Comparison of ENCODE assay signal across 8 cellular contexts in the genomic region with DNA sequence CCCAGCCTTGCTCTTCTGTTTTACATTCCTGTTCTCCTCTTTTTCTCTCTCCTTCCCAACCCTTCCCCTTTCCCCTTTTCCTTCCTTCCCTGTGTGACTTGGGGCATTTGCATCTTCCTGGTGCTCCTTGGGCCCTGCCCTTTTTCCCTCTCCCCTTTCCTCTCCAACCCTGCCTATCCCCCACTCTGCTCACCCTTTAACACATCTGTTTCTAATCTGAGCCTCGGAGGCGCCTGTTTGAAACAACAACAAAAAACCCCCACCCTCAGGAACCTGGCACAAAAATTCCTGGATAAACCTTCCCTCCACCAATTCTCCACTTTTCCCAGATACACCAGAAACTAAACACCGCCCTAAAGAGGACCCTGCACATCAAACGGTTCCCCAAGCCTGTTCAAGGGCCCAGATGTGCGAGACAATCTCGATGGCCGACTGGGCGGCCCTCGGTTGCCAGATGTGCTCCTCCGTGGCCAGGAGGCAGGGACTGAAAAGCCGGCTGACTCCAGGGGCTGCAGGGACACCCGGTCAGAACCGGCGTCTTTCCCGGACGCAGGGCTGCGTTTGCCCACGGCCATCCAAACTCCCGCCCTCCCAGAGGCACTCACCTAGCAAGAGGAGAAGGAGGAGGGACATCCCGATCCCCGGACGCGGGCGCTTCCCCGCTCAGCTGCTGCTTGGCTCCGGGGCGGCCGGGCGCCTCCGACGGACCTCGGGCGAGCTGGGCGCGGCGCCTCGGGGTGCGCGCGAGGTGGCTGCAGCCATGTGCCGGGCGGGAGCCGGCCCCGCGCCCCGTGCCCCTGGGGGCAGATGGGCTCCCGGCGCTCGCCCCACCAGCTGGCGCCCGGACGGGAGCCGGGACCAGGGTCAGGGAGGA. TPM values are rescaled to one million over a fixed set of nuclear protein-coding genes. Genes with fewer than 3 reads are reported as not detected.
DNase-seq lines count a peak whose midpoint lies in the region; ATAC-seq lines count a peak whose summit lies in the region.

No MANE protein-coding gene starts in this region.

- no peak for ATAC-seq in activated T-helper 17 cell treated with anti-CD3 and anti-CD28 coated beads, Interleukin-2, amount 50 U/mL, for 72 hours (replicated peaks)
- ATAC-seq in stimulated activated naive CD8-positive, alpha-beta T cell treated with anti-CD3 and anti-CD28 coated beads, Interleukin-15, amount 100 ng/mL, for 72 hours = peak; percentile 26
- ATAC-seq in GM19035 (IDR thresholded peaks at IDR 0.05; ENCODE audit: unreplicated experiment) = no peak

- no peak for DNase-seq in activated CD4-positive, alpha-beta T cell treated with anti-CD3 and anti-CD28 coated beads, Interleukin-2, amount 10 ng/mL, durations not matched to agents 24 days and 14 days
- DNase-seq in activated CD4-positive, alpha-beta T cell treated with anti-CD3 and anti-CD28 coated beads for 48 hours = no peak
- peak in 1 of 2 donors; percentile 7 for DNase-seq in stimulated activated naive CD8-positive, alpha-beta T cell treated with anti-CD3 and anti-CD28 coated beads, Interleukin-15, amount 100 ng/mL, for 72 hours
- DNase-seq in NCI-H446 treated with DMSO at 0.1 percent for 48 hours (lab: John Stamatoyannopoulos, UW) = no peak
- DNase-seq in stimulated activated CD4-positive, alpha-beta T cell treated with anti-CD3 and anti-CD28 coated beads, Interleukin-2, amount 100 ng/mL, for 48 hours = no peak

- H3K9me3 Mint-ChIP-seq in activated CD4-positive, alpha-beta T cell treated with anti-CD3 and anti-CD28 coated beads, Interleukin-2, amount 10 ng/mL, durations not matched to agents 24 days and 14 days = no peaks in the 10 kb centered on the region
- no peaks in the 10 kb centered on the region for H3K9me3 Mint-ChIP-seq in activated T-helper 17 cell treated with anti-CD3 and anti-CD28 coated beads, Interleukin-2, amount 50 U/mL, for 72 hours
- no peaks in the 10 kb centered on the region for H3K9me3 Mint-ChIP-seq in stimulated activated naive CD8-positive, alpha-beta T cell treated with anti-CD3 and anti-CD28 coated beads, Interleukin-15, amount 100 ng/mL, for 72 hours

- H3K4me1 Mint-ChIP-seq in activated CD4-positive, alpha-beta T cell treated with anti-CD3 and anti-CD28 coated beads, Interleukin-2, amount 10 ng/mL, durations not matched to agents 24 days and 14 days = peaks cover 12% of the 10 kb centered on the region
- H3K4me1 Mint-ChIP-seq in activated T-helper 17 cell treated with anti-CD3 and anti-CD28 coated beads, Interleukin-2, amount 50 U/mL, for 72 hours = peaks cover 13% of the 10 kb centered on the region
- H3K4me1 Mint-ChIP-seq in stimulated activated naive CD8-positive, alpha-beta T cell treated with anti-CD3 and anti-CD28 coated beads, Interleukin-15, amount 100 ng/mL, for 72 hours = peaks cover 35% of the 10 kb centered on the region

- no peak overlapping the region for H3K27ac Mint-ChIP-seq in activated CD4-positive, alpha-beta T cell treated with anti-CD3 and anti-CD28 coated beads, Interleukin-2, amount 10 ng/mL, durations not matched to agents 24 days and 14 days
- no peak overlapping the region for H3K27ac Mint-ChIP-seq in activated T-helper 17 cell treated with anti-CD3 and anti-CD28 coated beads, Interleukin-2, amount 50 U/mL, for 72 hours
- H3K27ac Mint-ChIP-seq in stimulated activated naive CD8-positive, alpha-beta T cell treated with anti-CD3 and anti-CD28 coated beads, Interleukin-15, amount 100 ng/mL, for 72 hours = no peak overlapping the region

- peaks cover 79% of the 10 kb centered on the region for H3K27me3 Mint-ChIP-seq in activated CD4-positive, alpha-beta T cell treated with anti-CD3 and anti-CD28 coated beads, Interleukin-2, amount 10 ng/mL, durations not matched to agents 24 days and 14 days
- H3K27me3 Mint-ChIP-seq in activated T-helper 17 cell treated with anti-CD3 and anti-CD28 coated beads, Interleukin-2, amount 50 U/mL, for 72 hours = peaks cover 51% of the 10 kb centered on the region
- peaks cover 87% of the 10 kb centered on the region for H3K27me3 Mint-ChIP-seq in stimulated activated naive CD8-positive, alpha-beta T cell treated with anti-CD3 and anti-CD28 coated beads, Interleukin-15, amount 100 ng/mL, for 72 hours

- peak overlapping the region; percentile 56 for H3K4me3 Mint-ChIP-seq in activated CD4-positive, alpha-beta T cell treated with anti-CD3 and anti-CD28 coated beads, Interleukin-2, amount 10 ng/mL, durations not matched to agents 24 days and 14 days
- H3K4me3 Mint-ChIP-seq in activated T-helper 17 cell treated with anti-CD3 and anti-CD28 coated beads, Interleukin-2, amount 50 U/mL, for 72 hours = peak overlapping the region; percentile 3
- H3K4me3 Mint-ChIP-seq in stimulated activated naive CD8-positive, alpha-beta T cell treated with anti-CD3 and anti-CD28 coated beads, Interleukin-15, amount 100 ng/mL, for 72 hours = peak overlapping the region; percentile 70 to 74

- no peaks in the 10 kb centered on the region for H3K9me3 ChIP-seq in iPS-18c (ENCODE audit: control insufficient read depth, insufficient read depth, low read length)

- intact Hi-C loops in activated CD4-positive, alpha-beta T cell treated with anti-CD3 and anti-CD28 coated beads, Interleukin-2, amount 10 ng/mL, durations not matched to agents 24 days and 14 days (cut with micrococcal nuclease) = loop anchor here (5.0 kb wide), 1 partner anchor 53 kb away; no protein-coding TSS in a partner anchor

- peak overlapping the region; percentile 35 for H3K4me3 ChIP-seq in iPS-18c (ENCODE audit: insufficient read depth, low read depth, low read length)

- H3K36me3 Mint-ChIP-seq in activated CD4-positive, alpha-beta T cell treated with anti-CD3 and anti-CD28 coated beads, Interleukin-2, amount 10 ng/mL, durations not matched to agents 24 days and 14 days (ENCODE audit: low read depth) = no peaks in the 10 kb centered on the region
- H3K36me3 Mint-ChIP-seq in activated T-helper 17 cell treated with anti-CD3 and anti-CD28 coated beads, Interleukin-2, amount 50 U/mL, for 72 hours (ENCODE audit: low read depth) = no peaks in the 10 kb centered on the region

RNA-seq across cellular contexts. Expression of a gene that starts 0.5 kb away (rescaled TPM):
- total RNA-seq in activated CD4-positive, alpha-beta T cell treated with anti-CD3 and anti-CD28 coated beads, Interleukin-2, amount 10 ng/mL, durations not matched to agents 24 days and 14 days = 0.05 and 0.12 TPM in 2 replicates
- total RNA-seq in activated T-helper 17 cell treated with anti-CD3 and anti-CD28 coated beads, Interleukin-2, amount 50 U/mL, for 72 hours = under 1 TPM; 0.66 to 0.67 TPM

Comparison
In these comparisons a context has a peak if more than half of its experiments do, and no peak if none do; other contexts are left out.
1. H3K4me3 Mint-ChIP-seq: peak in every context shown above with its lines; median percentile 72 in stimulated activated naive CD8-positive, alpha-beta T cell treated with anti-CD3 and anti-CD28 coated beads, Interleukin-15, amount 100 ng/mL, for 72 hours; 56 in activated CD4-positive, alpha-beta T cell treated with anti-CD3 and anti-CD28 coated beads, Interleukin-2, amount 10 ng/mL, durations not matched to agents 24 days and 14 days; 3 in activated T-helper 17 cell treated with anti-CD3 and anti-CD28 coated beads, Interleukin-2, amount 50 U/mL, for 72 hours.